ENCODE assay signal across 11 cellular contexts in the genomic region with DNA sequence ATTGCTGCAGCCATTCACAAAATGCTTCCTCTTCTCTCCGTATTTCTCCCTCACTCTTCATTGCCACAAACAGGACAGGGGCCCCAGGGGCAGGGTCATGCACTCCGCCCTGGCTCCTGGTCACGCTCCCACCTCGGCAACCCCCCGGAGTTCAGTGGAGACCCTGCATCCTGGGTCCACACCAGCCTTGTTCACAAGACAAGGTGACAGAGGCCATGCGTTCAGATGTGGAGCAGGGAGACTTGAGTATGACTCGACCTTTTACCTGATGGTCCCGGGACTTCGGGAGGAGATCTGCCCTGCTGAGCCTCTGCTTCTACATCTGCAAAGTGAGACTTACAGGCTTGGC. TPM values are rescaled to one million over a fixed set of nuclear protein-coding genes. Genes with fewer than 3 reads are reported as not detected.
A peak's percentile ranks its signal among the peaks of the same experiment; 100 is the strongest.
DNase-seq lines count a peak whose midpoint lies in the region; ATAC-seq and TF ChIP-seq lines count a peak whose summit lies in the region.
"Had no signal": no experiment of that assay in that cellular context is flagged by ENCODE, and none has a peak within 500 bp of the region (broad histone marks: within the 10 kb centered on the region; RNA-seq: fewer than 3 reads in every experiment).

No MANE protein-coding gene starts in this region.

- H3K4me1 ChIP-seq in HCT116 (ENCODE audit: control insufficient read depth in 1 of 2, insufficient read depth in 2 of 2, low read length in 2 of 2) (peaks cover 0 to 11% of the 10 kb centered on the region in 2 experiments; a peak in 2 of 4 replicates), mesendoderm (ENCODE audit: control insufficient read depth, low read depth, low read length) (no peaks in the 10 kb centered on the region)

- intact Hi-C loops in HCT116 (cut with micrococcal nuclease): loop anchor here (1.0 to 10.0 kb wide), 3 partner anchors 525 to 584 kb away; no protein-coding TSS in a partner anchor

- whole genome bisulfite sequencing in mesendoderm (ENCODE audit: extremely low coverage, insufficient coverage, low lambda C conversion rate): no CpG with 5 or more reads among the region's 9 CpGs

- H3K56ac ChIP-seq in mesendoderm (ENCODE audit: low read length): peak overlapping the region; percentile 78

- no peak overlapping the region for H2BK5ac ChIP-seq in mesendoderm (ENCODE audit: low read length)

- TF ChIP-seq RAD21 in HCT116 (IDR thresholded peaks at IDR 0.05; ENCODE audit: low read depth): no peak

- H3K27ac ChIP-seq in 22Rv1: peak overlapping the region; percentile 46
- no peak overlapping the region for H3K27ac ChIP-seq in HCT116 (ENCODE audit: low read depth, low read length)
- H3K27ac ChIP-seq in mesendoderm (ENCODE audit: low read depth, low read length): no peak overlapping the region
- H3K27ac ChIP-seq: HL-60, neutrophil had no signal

- H2BK15ac ChIP-seq in mesendoderm (replicated peaks; ENCODE audit: low read depth): no peak overlapping the region

- H3K18ac ChIP-seq in mesendoderm (ENCODE audit: low read length): no peak overlapping the region

- H3K9ac ChIP-seq in HCT116 (ENCODE audit: low read length): no peak overlapping the region
- peak overlapping the region; percentile 28 for H3K9ac ChIP-seq in mesendoderm (ENCODE audit: low read length)

- H3K23ac ChIP-seq in mesendoderm (ENCODE audit: low read length): no peak overlapping the region

- H3K4me2 ChIP-seq in HCT116 (ENCODE audit: low read length) (peak overlapping the region; percentile 78), mesendoderm (ENCODE audit: low read length) (peak overlapping the region; percentile 35)

- POLR2A ChIA-PET in HCT116 (lab: Charles Lee): no interaction called here

- no peaks in the 10 kb centered on the region for H3K9me3 Mint-ChIP-seq in activated T-helper 17 cell treated with anti-CD3 and anti-CD28 coated beads, Interleukin-2, amount 50 U/mL, for 72 hours

- H3K27me3 Mint-ChIP-seq in activated T-helper 17 cell treated with anti-CD3 and anti-CD28 coated beads, Interleukin-2, amount 50 U/mL, for 72 hours: peaks cover 21% of the 10 kb centered on the region

- peak overlapping the region; percentile 43 for H3K4me3 Mint-ChIP-seq in activated T-helper 17 cell treated with anti-CD3 and anti-CD28 coated beads, Interleukin-2, amount 50 U/mL, for 72 hours

- peak overlapping the region; percentile 73 for H2AFZ ChIP-seq in HCT116 (ENCODE audit: low read depth, low read length, poor library complexity, severe bottlenecking)

- no peaks in the 10 kb centered on the region for H3K79me1 ChIP-seq in mesendoderm (ENCODE audit: low read length)

- no peaks in the 10 kb centered on the region for H3K36me3 ChIP-seq in HCT116 (ENCODE audit: control insufficient read depth in 1 of 2, insufficient read depth in 2 of 2, low read length in 2 of 2)
- no peaks in the 10 kb centered on the region for H3K36me3 ChIP-seq in mesendoderm (ENCODE audit: control insufficient read depth, insufficient read depth, low read length)
- H3K36me3 ChIP-seq: gastroesophageal sphincter, neutrophil had no signal

- H2AK5ac ChIP-seq in mesendoderm (ENCODE audit: low read length): no peak overlapping the region

- no peak overlapping the region for H3K27ac Mint-ChIP-seq in activated T-helper 17 cell treated with anti-CD3 and anti-CD28 coated beads, Interleukin-2, amount 50 U/mL, for 72 hours

- H3K9me2 ChIP-seq in HCT116 (ENCODE audit: insufficient read depth): no peaks in the 10 kb centered on the region

- H3K79me2 ChIP-seq in HCT116 (ENCODE audit: insufficient read depth, low read length) (no peaks in the 10 kb centered on the region), mesendoderm (ENCODE audit: control insufficient read depth, insufficient read depth, low read length) (no peaks in the 10 kb centered on the region)

- TF ChIP-seq CTCF in 22Rv1 (IDR thresholded peaks at IDR 0.05) (no peak), HCT116 (IDR thresholded peaks at IDR 0.05 in 2 of 3, conservative IDR thresholded peaks at IDR 0.05 in 1 of 3; ENCODE audit: borderline replicate concordance in 1 of 3, insufficient read depth in 1 of 3, low read depth in 2 of 3, low read length in 2 of 3) (no peak)

- no peak overlapping the region for H4K5ac ChIP-seq in mesendoderm (ENCODE audit: low read length)

- no TSS peak for BruUV-seq in HCT116 (replicated peaks; lab: Mats Ljungman, UMichigan)

- no peak overlapping the region for H2BK120ac ChIP-seq in mesendoderm (ENCODE audit: low read depth, low read length)

- H3K36me3 Mint-ChIP-seq in activated T-helper 17 cell treated with anti-CD3 and anti-CD28 coated beads, Interleukin-2, amount 50 U/mL, for 72 hours (ENCODE audit: low read depth): no peaks in the 10 kb centered on the region

- no peak overlapping the region for H4K8ac ChIP-seq in mesendoderm (ENCODE audit: low read depth, low read length)

- H3K4me1 Mint-ChIP-seq in activated T-helper 17 cell treated with anti-CD3 and anti-CD28 coated beads, Interleukin-2, amount 50 U/mL, for 72 hours: no peaks in the 10 kb centered on the region

- RAD21 ChIA-PET in HCT116 (lab: Charles Lee; ENCODE audit: low non-redundant PET in 1 of 2, low total read pairs in 2 of 2, uncharacterized antibody in 2 of 2, unreplicated experiment in 2 of 2): interaction anchor here in 1 of 2 experiments (1.0 kb wide), 1 partner anchor 557 kb away, joined by 3 read pairs; no protein-coding TSS in a partner anchor

- ATAC-seq in HCT116 (peak; percentile 8), GM18498 (IDR thresholded peaks at IDR 0.05; ENCODE audit: unreplicated experiment) (no peak)
- no peak for ATAC-seq in activated T-helper 17 cell treated with anti-CD3 and anti-CD28 coated beads, Interleukin-2, amount 50 U/mL, for 72 hours (replicated peaks)

- CTCF ChIA-PET in HCT116 (lab: Charles Lee): interaction anchor here (1.5 to 3.7 kb wide), 3 partner anchors 9 to 557 kb away, joined by 3 to 23 read pairs (median 4); no protein-coding TSS in a partner anchor

- H3K9me3 ChIP-seq in HCT116 (ENCODE audit: control insufficient read depth in 1 of 2, insufficient read depth in 1 of 2, low read depth in 1 of 2, low read length in 2 of 2): no peaks in the 10 kb centered on the region
- H3K9me3 ChIP-seq: neutrophil had no signal

- no peak overlapping the region for H3K4ac ChIP-seq in mesendoderm (ENCODE audit: low read depth, low read length)

- H3K4me3 ChIP-seq in HCT116 (replicated peaks in 1 of 2; ENCODE audit: low read depth in 1 of 2, low read length in 2 of 2): peak overlapping the region; percentile 23 to 50; a peak in 3 of 4 replicates
- no peak overlapping the region for H3K4me3 ChIP-seq in mesendoderm (ENCODE audit: low read length)

- no peak for TF ChIP-seq POLR2A in HCT116 (IDR thresholded peaks at IDR 0.05; ENCODE audit: borderline replicate concordance, extremely low read depth, insufficient read depth, insufficient read length)

- no peaks in the 10 kb centered on the region; the same call in 1 of the 2 replicates for H3K27me3 ChIP-seq in HCT116 (ENCODE audit: insufficient read depth, low read length)
- H3K27me3 ChIP-seq in mesendoderm (ENCODE audit: insufficient read depth, low read length, poor library complexity): no peaks in the 10 kb centered on the region

- DNase-seq in HCT116 (ENCODE audit: low read depth, low spot score) (no peak), mesendoderm (no peak), LoVo (ENCODE audit: low spot score) (no peak), NCI-H2227 (lab: John Stamatoyannopoulos, UW; ENCODE audit: unreplicated experiment) (no peak)
- no peak for DNase-seq in activated effector memory CD4-positive, alpha-beta T cell treated with anti-CD3 and anti-CD28 coated beads, Interleukin-2, amount 50 U/mL, for 16 hours

- H4K20me1 ChIP-seq in HCT116 (ENCODE audit: insufficient read depth): no peaks in the 10 kb centered on the region

TF ChIP-seq in HCT116, 20 proteins besides CTCF, POLR2A, EP300 and RAD21:
- TF ChIP-seq, protein P1, sequence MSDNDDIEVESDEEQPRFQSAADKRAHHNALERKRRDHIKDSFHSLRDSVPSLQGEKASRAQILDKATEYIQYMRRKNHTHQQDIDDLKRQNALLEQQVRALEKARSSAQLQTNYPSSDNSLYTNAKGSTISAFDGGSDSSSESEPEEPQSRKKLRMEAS (IDR thresholded peaks at IDR 0.05): no peak
- no peak for TF ChIP-seq CBX3 (IDR thresholded peaks at IDR 0.05; ENCODE audit: low read depth)
TF ChIP-seq in HCT116: peak in this region for 0.

RNA-seq across cellular contexts. Expression of gene ANKRD60, which starts 49.4 kb away (rescaled TPM):
- total RNA-seq in HCT116 (2021; ENCODE audit: unreplicated experiment): not detected
- polyA plus RNA-seq in HCT116 (2012): not detected in 2 replicates
- total RNA-seq in activated T-helper 17 cell treated with anti-CD3 and anti-CD28 coated beads, Interleukin-2, amount 50 U/mL, for 72 hours: not detected
- polyA plus RNA-seq in mesendoderm (2013, experiment 1 of 2): not detected
- not detected for polyA plus RNA-seq in mesendoderm (2013, experiment 2 of 2)
- total RNA-seq: gastroesophageal sphincter had no signal
